Comparison of ENCODE assay signal across 8 cellular contexts in genomic region chr6:33453361-33454008, GRCh38.
DNase-seq lines count a peak whose midpoint lies in the region; TF ChIP-seq lines count a peak whose summit lies in the region.

No MANE protein-coding gene starts in this region.

- H3K36me3 ChIP-seq in BLaER1 (peaks cover 55% of the 10 kb centered on the region), KMS-11 (ENCODE audit: insufficient read depth) (no peaks in the 10 kb centered on the region), muscle layer of colon (ENCODE audit: insufficient read depth, low read length) (peaks cover 21% of the 10 kb centered on the region)

- peaks cover 9% of the 10 kb centered on the region; the same call in 1 of the 2 replicates for H3K79me2 ChIP-seq in KMS-11 (ENCODE audit: insufficient read depth, low read depth)

- peak overlapping the region; percentile 48 for H2AFZ ChIP-seq in KMS-11 (ENCODE audit: low read depth)

- H3K9ac ChIP-seq in BLaER1 = peak overlapping the region; percentile 86
- H3K9ac ChIP-seq in KMS-11 = peak overlapping the region; percentile 47; the same call in 1 of the 2 replicates
- H3K9ac ChIP-seq in muscle layer of colon (ENCODE audit: low read length) = peak overlapping the region; percentile 81

- H3K9me3 ChIP-seq in BLaER1 (no peaks in the 10 kb centered on the region), muscle layer of colon (ENCODE audit: low read length) (no peaks in the 10 kb centered on the region)

- TF ChIP-seq CTCF in KMS-11 (conservative IDR thresholded peaks at IDR 0.05; ENCODE audit: low read depth, low read length) (no peak), cardiac fibroblast (IDR thresholded peaks at IDR 0.05; ENCODE audit: low read depth, low read length) (no peak)

- H3K4me3 ChIP-seq in BLaER1 (peak overlapping the region; percentile 83), KMS-11 (IDR thresholded peaks at IDR 0.05; ENCODE audit: insufficient read depth, low read depth, low read length) (peak overlapping the region; percentile 34), cardiac fibroblast (replicated peaks in 1 of 2; ENCODE audit: low read depth in 2 of 2, low read length in 2 of 2) (peak overlapping the region; percentile 91 to 92), muscle layer of colon (ENCODE audit: low read depth in 1 of 2, low read length in 2 of 2) (peak overlapping the region; percentile 62 to 94)

- H3K27ac ChIP-seq in BLaER1 (peak overlapping the region; percentile 79), KMS-11 (peak overlapping the region; percentile 25; the same call in 1 of the 2 replicates), muscle layer of colon (ENCODE audit: low read depth, low read length) (peak overlapping the region; percentile 92)

- peak; percentile 6 to 14 for DNase-seq in cardiac fibroblast (ENCODE audit: low read depth in 2 of 2)
- no peak for DNase-seq in AG08395 (ENCODE audit: low spot score)
- no peak for DNase-seq in head of caudate nucleus
- DNase-seq in NCI-H2196 treated with DMSO at 0.1 percent for 48 hours (lab: John Stamatoyannopoulos, UW; ENCODE audit: unreplicated experiment) = no peak
- DNase-seq in MV-4-11 (lab: John Stamatoyannopoulos, UW) = no peak

- peak overlapping the region; percentile 96 for H3K4me2 ChIP-seq in BLaER1
- peak overlapping the region; percentile 77 for H3K4me2 ChIP-seq in KMS-11

- intact Hi-C loops in head of caudate nucleus (cut with DNase I) = loop anchor here (10.0 kb wide), 1 partner anchor 121 kb away; no protein-coding TSS in a partner anchor

- H3K27me3 ChIP-seq in BLaER1 (no peaks in the 10 kb centered on the region), KMS-11 (ENCODE audit: insufficient read depth, low read depth) (no peaks in the 10 kb centered on the region), muscle layer of colon (ENCODE audit: control insufficient read depth in 1 of 2, insufficient read depth in 2 of 2, low read length in 2 of 2) (no peaks in the 10 kb centered on the region)

- H4K20me1 ChIP-seq in BLaER1 (peaks cover 13% of the 10 kb centered on the region; the same call in 1 of the 2 replicates), KMS-11 (ENCODE audit: insufficient read depth) (no peaks in the 10 kb centered on the region)

- peaks cover 22% of the 10 kb centered on the region for H3K4me1 ChIP-seq in BLaER1
- H3K4me1 ChIP-seq in KMS-11 (ENCODE audit: low read depth, poor library complexity, severe bottlenecking) = no peaks in the 10 kb centered on the region
- peaks cover 13% of the 10 kb centered on the region for H3K4me1 ChIP-seq in muscle layer of colon (ENCODE audit: insufficient read depth, low read length)

Comparison
In these comparisons a context has a peak if more than half of its experiments do, and no peak if none do; other contexts are left out.
1. H3K27ac ChIP-seq: peak in every context shown above with its lines; median percentile 92 in muscle layer of colon; 79 in BLaER1; 25 in KMS-11.
2. H3K4me3 ChIP-seq: peak in every context shown above with its lines; median percentile 92 in cardiac fibroblast; 83 in BLaER1; 78 in muscle layer of colon; 34 in KMS-11.
3. DNase-seq: peak in cardiac fibroblast (2 of 2); none in AG08395 (single experiment), head of caudate nucleus (0 of 42), NCI-H2196 treated with DMSO at 0.1 percent for 48 hours (single experiment) and MV-4-11 (single experiment).
4. Peak in every context shown above with its lines, with median percentiles within 50 percentile points of each other: H3K9ac ChIP-seq.